In the genomic region with DNA sequence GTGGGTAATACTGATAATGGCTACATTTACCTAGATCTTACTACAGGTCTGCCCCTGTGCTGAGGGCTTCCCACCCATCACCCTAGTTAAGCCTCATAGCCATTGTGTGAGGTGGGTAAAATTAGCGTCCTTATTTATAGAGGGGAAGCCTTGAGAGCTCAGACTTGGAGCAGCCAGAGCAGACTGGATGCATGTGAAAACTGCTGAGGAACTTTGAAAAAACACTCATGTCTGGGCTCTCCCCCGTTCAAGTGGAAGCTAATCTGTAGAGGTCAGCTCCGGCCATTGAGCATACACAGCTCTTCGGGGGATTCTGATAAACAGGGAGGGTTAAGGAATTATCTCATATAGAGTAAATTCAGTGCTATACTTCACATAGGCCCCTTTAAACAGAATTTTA, we compare ENCODE assay signal across 34 cellular contexts.
"Had no signal": no experiment of that assay in that cellular context is flagged by ENCODE, and none has a peak within 500 bp of the region (broad histone marks: within the 10 kb centered on the region; RNA-seq: fewer than 3 reads in every experiment).

No MANE protein-coding gene starts in this region.

- H3K27ac ChIP-seq: KMS-11 had no signal

- DNase-seq: Karpas-422, Kasumi-1, MG63, MM.1S, MV-4-11, NCI-H1048, NCI-H1092, NCI-H1092 treated with DMSO at 0.1 percent for 48 hours, NCI-H1105, NCI-H1105 treated with DMSO at 0.1 percent for 48 hours, NCI-H1417, NCI-H1417 treated with DMSO at 0.1 percent for 48 hours, NCI-H1436, NCI-H1436 treated with DMSO at 0.1 percent for 48 hours, NCI-H146, NCI-H1694, NCI-H1694 treated with DMSO at 0.1 percent for 48 hours, NCI-H187, NCI-H187 treated with DMSO at 0.1 percent for 48 hours, NCI-H1930, NCI-H2029, NCI-H2029 treated with DMSO at 0.1 percent for 48 hours, NCI-H2081, NCI-H2081 treated with DMSO at 0.1 percent for 48 hours, NCI-H2107, NCI-H2171, NCI-H2171 treated with DMSO at 0.1 percent for 48 hours, NCI-H2227 treated with DMSO at 0.1 percent for 48 hours, NCI-H226, NCI-H345, NCI-H446, NCI-H446 treated with DMSO at 0.1 percent for 48 hours, NCI-H510A had no signal

- H3K36me3 ChIP-seq: MG63 had no signal

- H3K4me2 ChIP-seq: KMS-11 had no signal

- H3K27me3 ChIP-seq: MG63 had no signal

- H3K4me3 ChIP-seq: MG63 had no signal

- H3K9ac ChIP-seq: KMS-11 had no signal
